ENCODE assay signal across 17 cellular contexts in genomic region chr2:207123776-207124391, GRCh38. TPM values are rescaled to one million over a fixed set of nuclear protein-coding genes. Genes with fewer than 3 reads are reported as not detected.
DNase-seq lines count a peak whose midpoint lies in the region; ATAC-seq and TF ChIP-seq lines count a peak whose summit lies in the region.
"Had no signal": no experiment of that assay in that cellular context is flagged by ENCODE, and none has a peak within 500 bp of the region (broad histone marks: within the 10 kb centered on the region; RNA-seq: fewer than 3 reads in every experiment).

No MANE protein-coding gene starts in this region.

- no peak for TF ChIP-seq POLR2A in heart left ventricle (IDR thresholded peaks at IDR 0.05)

- DNase-seq in heart left ventricle (peak in 3 of 5 donors; percentile 29 to 55 (median 54)), left cardiac atrium (no peak), glutamatergic neuron (peak; percentile 87), NCI-H1417 (lab: John Stamatoyannopoulos, UW) (no peak), lower lobe of right lung (no peak)
- peak; percentile 15 for DNase-seq in activated CD8-positive, alpha-beta T cell treated with anti-CD3 and anti-CD28 coated beads, Interleukin-2, amount 10 ng/mL, durations not matched to agents 7 days and 5 days
- DNase-seq: brain microvascular endothelial cell, EL, foreskin melanocyte, NCI-H1092, NCI-H526, ovary, SIG-M5 had no signal

- 71 to 87% (median 82%) methylated on average over 31 of the region's 31 CpGs for WGBS in heart left ventricle, 4 donors

- H3K27me3 ChIP-seq in heart left ventricle (no peaks in the 10 kb centered on the region), lower lobe of right lung (ENCODE audit: low read depth) (no peaks in the 10 kb centered on the region)
- H3K27me3 ChIP-seq: brain microvascular endothelial cell, ovary had no signal

- peak overlapping the region in 4 of 12 donors; percentile 1 to 43 (median 20) for H3K27ac ChIP-seq in heart left ventricle
- H3K27ac ChIP-seq in lower lobe of right lung: no peak overlapping the region
- H3K27ac ChIP-seq: brain microvascular endothelial cell, ovary, VCaP had no signal

- no peak overlapping the region for H3K27ac Mint-ChIP-seq in activated CD8-positive, alpha-beta T cell treated with anti-CD3 and anti-CD28 coated beads, Interleukin-2, amount 10 ng/mL, durations not matched to agents 7 days and 5 days
- peak overlapping the region; percentile 98 for H3K27ac Mint-ChIP-seq in glutamatergic neuron (ENCODE audit: unreplicated experiment)
- H3K27ac Mint-ChIP-seq: dendritic cell treated with granulocyte-macrophage colony-stimulating factor and Interleukin-4, amounts not matched to agents 40 ng/mL and 50 ng/mL, for 4 days; T-helper 1 cell treated with Interleukin-12 subunit alpha and Interleukin-12 subunit beta and Interleukin-4 antibody, amounts not matched to agents 30 μg/mL and 1 μg/mL, for 36 hours had no signal

- H3K4me1 ChIP-seq in heart left ventricle (peaks cover 14 to 65% (median 40%) of the 10 kb centered on the region in 12 donors), lower lobe of right lung (peaks cover 24% of the 10 kb centered on the region)

- H3K36me3 Mint-ChIP-seq in activated CD8-positive, alpha-beta T cell treated with anti-CD3 and anti-CD28 coated beads, Interleukin-2, amount 10 ng/mL, durations not matched to agents 7 days and 5 days (ENCODE audit: low read depth): peaks cover 34% of the 10 kb centered on the region
- H3K36me3 Mint-ChIP-seq in glutamatergic neuron (ENCODE audit: unreplicated experiment): peaks cover 18% of the 10 kb centered on the region

- H3K4me3 ChIP-seq in heart left ventricle (no peak overlapping the region), lower lobe of right lung (no peak overlapping the region)
- H3K4me3 ChIP-seq: ovary had no signal

- no peaks in the 10 kb centered on the region for H3K27me3 Mint-ChIP-seq in activated CD8-positive, alpha-beta T cell treated with anti-CD3 and anti-CD28 coated beads, Interleukin-2, amount 10 ng/mL, durations not matched to agents 7 days and 5 days (ENCODE audit: low read depth)
- peaks cover 41% of the 10 kb centered on the region for H3K27me3 Mint-ChIP-seq in glutamatergic neuron (ENCODE audit: unreplicated experiment)
- H3K27me3 Mint-ChIP-seq: dendritic cell treated with granulocyte-macrophage colony-stimulating factor and Interleukin-4, amounts not matched to agents 40 ng/mL and 50 ng/mL, for 4 days had no signal

- no peak overlapping the region for H3K4me3 Mint-ChIP-seq in activated CD8-positive, alpha-beta T cell treated with anti-CD3 and anti-CD28 coated beads, Interleukin-2, amount 10 ng/mL, durations not matched to agents 7 days and 5 days
- peak overlapping the region; percentile 90 for H3K4me3 Mint-ChIP-seq in glutamatergic neuron (ENCODE audit: unreplicated experiment)
- H3K4me3 Mint-ChIP-seq: dendritic cell treated with granulocyte-macrophage colony-stimulating factor and Interleukin-4, amounts not matched to agents 40 ng/mL and 50 ng/mL, for 4 days; T-helper 1 cell treated with Interleukin-12 subunit alpha and Interleukin-12 subunit beta and Interleukin-4 antibody, amounts not matched to agents 30 μg/mL and 1 μg/mL, for 36 hours had no signal

- H3K9me3 ChIP-seq in heart left ventricle: peaks cover 0 to 20% (median 5%) of the 10 kb centered on the region in 12 donors
- H3K9me3 ChIP-seq in lower lobe of right lung: no peaks in the 10 kb centered on the region
- H3K9me3 ChIP-seq: ovary had no signal

- peaks cover 21% of the 10 kb centered on the region for H3K4me1 Mint-ChIP-seq in activated CD8-positive, alpha-beta T cell treated with anti-CD3 and anti-CD28 coated beads, Interleukin-2, amount 10 ng/mL, durations not matched to agents 7 days and 5 days (ENCODE audit: low read depth)
- peaks cover 79% of the 10 kb centered on the region for H3K4me1 Mint-ChIP-seq in glutamatergic neuron (ENCODE audit: low read depth, unreplicated experiment)

- no peak for TF ChIP-seq CTCF in heart left ventricle (IDR thresholded peaks at IDR 0.05)
- TF ChIP-seq CTCF in glutamatergic neuron (IDR thresholded peaks at IDR 0.05; ENCODE audit: partially characterized antibody, unreplicated experiment): no peak
- no peak for TF ChIP-seq CTCF in lower lobe of right lung (IDR thresholded peaks at IDR 0.05)

- CTCF ChIA-PET in activated CD8-positive, alpha-beta T cell treated with anti-CD3 and anti-CD28 coated beads, Interleukin-2, amount 10 ng/mL, durations not matched to agents 7 days and 5 days (lab: Charles Lee): interaction anchor here (1.3 kb wide), 1 partner anchor 19 kb away, joined by 4 read pairs; no protein-coding TSS in a partner anchor

- POLR2A ChIA-PET in activated CD8-positive, alpha-beta T cell treated with anti-CD3 and anti-CD28 coated beads, Interleukin-2, amount 10 ng/mL, durations not matched to agents 7 days and 5 days (lab: Charles Lee): no interaction called here

- no peaks in the 10 kb centered on the region for H3K9me3 Mint-ChIP-seq in activated CD8-positive, alpha-beta T cell treated with anti-CD3 and anti-CD28 coated beads, Interleukin-2, amount 10 ng/mL, durations not matched to agents 7 days and 5 days (ENCODE audit: insufficient read depth)
- peaks cover 64% of the 10 kb centered on the region for H3K9me3 Mint-ChIP-seq in glutamatergic neuron (ENCODE audit: unreplicated experiment)
- H3K9me3 Mint-ChIP-seq: dendritic cell treated with granulocyte-macrophage colony-stimulating factor and Interleukin-4, amounts not matched to agents 40 ng/mL and 50 ng/mL, for 4 days; T-helper 1 cell treated with Interleukin-12 subunit alpha and Interleukin-12 subunit beta and Interleukin-4 antibody, amounts not matched to agents 30 μg/mL and 1 μg/mL, for 36 hours had no signal

- ATAC-seq in heart left ventricle: peak in 3 of 4 donors; percentile 18 to 71 (median 44)
- no peak for ATAC-seq in left cardiac atrium
- ATAC-seq in activated CD8-positive, alpha-beta T cell treated with anti-CD3 and anti-CD28 coated beads, Interleukin-2, amount 10 ng/mL, durations not matched to agents 7 days and 5 days: no peak
- no peak for ATAC-seq in lower lobe of right lung
- no peak for ATAC-seq in GM19324 (IDR thresholded peaks at IDR 0.05; ENCODE audit: low FRiP score, unreplicated experiment)

- H3K36me3 ChIP-seq in heart left ventricle (peaks cover 0 to 41% (median 24%) of the 10 kb centered on the region in 9 donors), lower lobe of right lung (peaks cover 27% of the 10 kb centered on the region)
- H3K36me3 ChIP-seq: ovary had no signal

- intact Hi-C loops in heart left ventricle (cut with DNase I) (no loop called here), left cardiac atrium (cut with DNase I) (loop anchor here in 1 of 2 donors (5.0 kb wide), 1 partner anchor 38 kb away; no protein-coding TSS in a partner anchor), lower lobe of right lung (cut with DNase I) (no loop called here)

RNA-seq across cellular contexts. Expression of gene KLF7, which starts 41.9 kb away (rescaled TPM):
- total RNA-seq in heart left ventricle (10 to 100 TPM; 23.9 to 49.8 (median 27.3) TPM), left cardiac atrium (10 to 100 TPM; 22.1 to 31.8 TPM), glutamatergic neuron (ENCODE audit: unreplicated experiment) (323 TPM), lower lobe of right lung (66.5 TPM)
- 10 to 100 TPM in 1 of 2 donors, 1 to 10 TPM in 1; 5.0 to 11.7 TPM for polyA plus RNA-seq in heart left ventricle
- total RNA-seq in activated CD8-positive, alpha-beta T cell treated with anti-CD3 and anti-CD28 coated beads, Interleukin-2, amount 10 ng/mL, durations not matched to agents 7 days and 5 days: 10 to 100 TPM; 16.5 to 19.2 TPM

Comparison
In these comparisons a context has a peak if more than half of its experiments do, and no peak if none do; other contexts are left out.
1. ATAC-seq: peak in heart left ventricle (3 of 4); none in left cardiac atrium (0 of 2), activated CD8-positive, alpha-beta T cell treated with anti-CD3 and anti-CD28 coated beads, Interleukin-2, amount 10 ng/mL, durations not matched to agents 7 days and 5 days (single experiment), lower lobe of right lung (0 of 2) and GM19324 (single experiment).
2. DNase-seq: peak in heart left ventricle (3 of 5), activated CD8-positive, alpha-beta T cell treated with anti-CD3 and anti-CD28 coated beads, Interleukin-2, amount 10 ng/mL, durations not matched to agents 7 days and 5 days (single experiment) and glutamatergic neuron (single experiment); none in left cardiac atrium (single experiment), NCI-H1417 (0 of 3) and lower lobe of right lung (single experiment).